1 cellular context compared by ENCODE assay signal in the genomic region with DNA sequence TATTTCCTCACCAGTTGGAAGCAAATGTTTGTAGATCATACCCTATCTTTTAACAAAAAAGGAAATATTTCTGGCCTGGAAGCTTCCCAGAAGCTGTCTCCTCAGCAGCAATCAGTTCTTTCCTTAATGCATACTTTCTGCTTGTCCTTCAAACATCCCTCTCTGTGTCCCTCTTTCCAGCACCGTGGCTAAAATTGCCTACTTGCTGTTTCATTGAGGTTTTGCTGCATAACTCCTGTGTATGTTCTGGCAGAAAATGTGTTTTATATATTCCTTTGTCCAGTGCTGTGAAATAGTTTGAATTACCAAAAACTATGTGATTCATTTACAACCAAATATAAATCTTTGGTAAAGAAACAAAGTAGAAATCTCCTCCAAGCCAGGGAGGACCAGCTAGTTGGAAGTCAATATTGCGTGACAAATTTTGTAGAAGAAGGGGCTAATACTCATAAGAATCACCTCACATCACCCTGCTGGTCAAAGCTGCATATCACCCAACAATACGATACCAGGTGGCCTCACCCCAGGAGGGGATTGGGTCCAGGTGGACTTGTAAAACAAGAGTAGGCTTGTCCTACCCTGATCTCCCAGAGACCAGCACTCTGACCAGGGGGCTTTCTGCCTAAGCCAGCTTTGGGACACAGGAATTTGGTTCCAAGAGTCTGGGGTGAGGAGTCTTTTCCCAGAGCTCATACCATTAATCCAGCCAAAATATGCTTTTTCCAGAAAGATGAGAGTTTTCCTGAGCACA.
TF ChIP-seq lines count a peak whose summit lies in the region.

No MANE protein-coding gene starts in this region.

TF ChIP-seq in GM23338, 12 proteins besides CTCF, POLR2A, EP300 and RAD21:
- TF ChIP-seq, protein P1, sequence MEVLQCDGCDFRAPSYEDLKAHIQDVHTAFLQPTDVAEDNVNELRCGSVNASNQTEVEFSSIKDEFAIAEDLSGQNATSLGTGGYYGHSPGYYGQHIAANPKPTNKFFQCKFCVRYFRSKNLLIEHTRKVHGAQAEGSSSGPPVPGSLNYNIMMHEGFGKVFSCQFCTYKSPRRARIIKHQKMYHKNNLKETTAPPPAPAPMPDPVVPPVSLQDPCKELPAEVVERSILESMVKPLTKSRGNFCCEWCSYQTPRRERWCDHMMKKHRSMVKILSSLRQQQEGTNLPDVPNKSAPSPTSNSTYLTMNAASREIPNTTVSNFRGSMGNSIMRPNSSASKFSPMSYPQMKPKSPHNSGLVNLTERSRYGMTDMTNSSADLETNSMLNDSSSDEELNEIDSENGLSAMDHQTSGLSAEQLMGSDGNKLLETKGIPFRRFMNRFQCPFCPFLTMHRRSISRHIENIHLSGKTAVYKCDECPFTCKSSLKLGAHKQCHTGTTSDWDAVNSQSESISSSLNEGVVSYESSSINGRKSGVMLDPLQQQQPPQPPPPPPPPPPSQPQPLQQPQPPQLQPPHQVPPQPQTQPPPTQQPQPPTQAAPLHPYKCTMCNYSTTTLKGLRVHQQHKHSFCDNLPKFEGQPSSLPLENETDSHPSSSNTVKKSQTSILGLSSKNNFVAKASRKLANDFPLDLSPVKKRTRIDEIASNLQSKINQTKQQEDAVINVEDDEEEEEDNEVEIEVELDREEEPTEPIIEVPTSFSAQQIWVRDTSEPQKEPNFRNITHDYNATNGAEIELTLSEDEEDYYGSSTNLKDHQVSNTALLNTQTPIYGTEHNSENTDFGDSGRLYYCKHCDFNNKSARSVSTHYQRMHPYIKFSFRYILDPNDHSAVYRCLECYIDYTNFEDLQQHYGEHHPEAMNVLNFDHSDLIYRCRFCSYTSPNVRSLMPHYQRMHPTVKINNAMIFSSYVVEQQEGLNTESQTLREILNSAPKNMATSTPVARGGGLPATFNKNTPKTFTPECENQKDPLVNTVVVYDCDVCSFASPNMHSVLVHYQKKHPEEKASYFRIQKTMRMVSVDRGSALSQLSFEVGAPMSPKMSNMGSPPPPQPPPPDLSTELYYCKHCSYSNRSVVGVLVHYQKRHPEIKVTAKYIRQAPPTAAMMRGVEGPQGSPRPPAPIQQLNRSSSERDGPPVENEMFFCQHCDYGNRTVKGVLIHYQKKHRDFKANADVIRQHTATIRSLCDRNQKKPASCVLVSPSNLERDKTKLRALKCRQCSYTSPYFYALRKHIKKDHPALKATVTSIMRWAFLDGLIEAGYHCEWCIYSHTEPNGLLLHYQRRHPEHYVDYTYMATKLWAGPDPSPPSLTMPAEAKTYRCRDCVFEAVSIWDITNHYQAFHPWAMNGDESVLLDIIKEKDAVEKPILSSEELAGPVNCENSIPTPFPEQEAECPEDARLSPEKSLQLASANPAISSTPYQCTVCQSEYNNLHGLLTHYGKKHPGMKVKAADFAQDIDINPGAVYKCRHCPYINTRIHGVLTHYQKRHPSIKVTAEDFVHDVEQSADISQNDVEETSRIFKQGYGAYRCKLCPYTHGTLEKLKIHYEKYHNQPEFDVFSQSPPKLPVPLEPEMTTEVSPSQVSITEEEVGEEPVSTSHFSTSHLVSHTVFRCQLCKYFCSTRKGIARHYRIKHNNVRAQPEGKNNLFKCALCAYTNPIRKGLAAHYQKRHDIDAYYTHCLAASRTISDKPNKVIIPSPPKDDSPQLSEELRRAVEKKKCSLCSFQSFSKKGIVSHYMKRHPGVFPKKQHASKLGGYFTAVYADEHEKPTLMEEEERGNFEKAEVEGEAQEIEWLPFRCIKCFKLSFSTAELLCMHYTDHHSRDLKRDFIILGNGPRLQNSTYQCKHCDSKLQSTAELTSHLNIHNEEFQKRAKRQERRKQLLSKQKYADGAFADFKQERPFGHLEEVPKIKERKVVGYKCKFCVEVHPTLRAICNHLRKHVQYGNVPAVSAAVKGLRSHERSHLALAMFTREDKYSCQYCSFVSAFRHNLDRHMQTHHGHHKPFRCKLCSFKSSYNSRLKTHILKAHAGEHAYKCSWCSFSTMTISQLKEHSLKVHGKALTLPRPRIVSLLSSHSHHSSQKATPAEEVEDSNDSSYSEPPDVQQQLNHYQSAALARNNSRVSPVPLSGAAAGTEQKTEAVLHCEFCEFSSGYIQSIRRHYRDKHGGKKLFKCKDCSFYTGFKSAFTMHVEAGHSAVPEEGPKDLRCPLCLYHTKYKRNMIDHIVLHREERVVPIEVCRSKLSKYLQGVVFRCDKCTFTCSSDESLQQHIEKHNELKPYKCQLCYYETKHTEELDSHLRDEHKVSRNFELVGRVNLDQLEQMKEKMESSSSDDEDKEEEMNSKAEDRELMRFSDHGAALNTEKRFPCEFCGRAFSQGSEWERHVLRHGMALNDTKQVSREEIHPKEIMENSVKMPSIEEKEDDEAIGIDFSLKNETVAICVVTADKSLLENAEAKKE (CRISPR knock-in tag; IDR thresholded peaks at IDR 0.05), result no peak
- TF ChIP-seq EZH2 (IDR thresholded peaks at IDR 0.05; ENCODE audit: low read depth, unreplicated experiment), result no peak
- no peak for TF ChIP-seq ZNF114 (CRISPR knock-in tag; IDR thresholded peaks at IDR 0.05)
- TF ChIP-seq EZH2phosphoT487 (IDR thresholded peaks at IDR 0.05; ENCODE audit: unreplicated experiment), result no peak
